In genomic region chr3:189041482-189042090, GRCh38 we compare ENCODE assay signal across 8 cellular contexts.
DNase-seq lines count a peak whose midpoint lies in the region; ATAC-seq and TF ChIP-seq lines count a peak whose summit lies in the region.

No MANE protein-coding gene starts in this region.

- H3K27ac Mint-ChIP-seq in activated CD4-positive, alpha-beta memory T cell treated with anti-CD3 and anti-CD28 coated beads for 36 hours, result peak overlapping the region; percentile 23
- H3K27ac Mint-ChIP-seq in osteocyte (ENCODE audit: unreplicated experiment), result no peak overlapping the region

- H3K27me3 ChIP-seq in BJ (ENCODE audit: control insufficient read depth, insufficient read depth, low read length), result peaks cover 3% of the 10 kb centered on the region

- H3K9me3 Mint-ChIP-seq in activated CD4-positive, alpha-beta memory T cell treated with anti-CD3 and anti-CD28 coated beads for 36 hours, result no peaks in the 10 kb centered on the region
- H3K9me3 Mint-ChIP-seq in osteocyte (ENCODE audit: unreplicated experiment), result peaks cover 3% of the 10 kb centered on the region

- peak; percentile 52 for TF ChIP-seq CTCF in BJ (IDR thresholded peaks at IDR 0.05; ENCODE audit: insufficient read depth, low read depth, low read length)
- peak; percentile 43 for TF ChIP-seq CTCF in osteocyte (IDR thresholded peaks at IDR 0.05)

- intact Hi-C loops in activated CD4-positive, alpha-beta memory T cell treated with anti-CD3 and anti-CD28 coated beads for 36 hours (cut with micrococcal nuclease), result loop anchor here (1.0 to 10.0 kb wide), 6 partner anchors 85 to 1301 kb away; no protein-coding TSS in a partner anchor

- H3K27ac ChIP-seq in epithelial cell of prostate (no peak overlapping the region), substantia nigra (ENCODE audit: low read depth, low read length, poor library complexity, severe bottlenecking) (no peak overlapping the region)

- H3K4me3 ChIP-seq in BJ (ENCODE audit: low read depth, low read length), result no peak overlapping the region

- POLR2A ChIA-PET in BJ (lab: Charles Lee), result no interaction called here
- POLR2A ChIA-PET in activated CD4-positive, alpha-beta memory T cell treated with anti-CD3 and anti-CD28 coated beads for 36 hours (lab: Charles Lee), result interaction anchor here (1.0 kb wide), 1 partner anchor 1304 kb away, joined by 3 read pairs; no protein-coding TSS in a partner anchor

- CTCF ChIA-PET in BJ (lab: Yijun Ruan, JAX), result interaction anchor here (0.6 to 4.0 kb wide), 9 partner anchors 9 to 1302 kb away, joined by 3 to 25 read pairs (median 3); no protein-coding TSS in a partner anchor
- CTCF ChIA-PET in activated CD4-positive, alpha-beta memory T cell treated with anti-CD3 and anti-CD28 coated beads for 36 hours (lab: Charles Lee), result interaction anchor here (0.6 to 5.5 kb wide), 50 partner anchors 8 to 1303 kb away, joined by 3 to 113 read pairs (median 5); partner anchors contain the start of gene BCL6

- no peak for DNase-seq in BJ (ENCODE audit: low read depth)
- DNase-seq in NCI-H460 (ENCODE audit: extremely low read depth, low read depth), result peak; percentile 40
- peak; percentile 86 for DNase-seq in activated CD4-positive, alpha-beta memory T cell treated with anti-CD3 and anti-CD28 coated beads for 36 hours
- peak; percentile 12 for DNase-seq in epithelial cell of prostate (ENCODE audit: low read depth, low spot score)
- no peak for DNase-seq in osteocyte (ENCODE audit: extremely low spot score, unreplicated experiment)
- DNase-seq in substantia nigra (lab: John Stamatoyannopoulos, UW), result no peak

- no peaks in the 10 kb centered on the region for H3K36me3 Mint-ChIP-seq in activated CD4-positive, alpha-beta memory T cell treated with anti-CD3 and anti-CD28 coated beads for 36 hours
- H3K36me3 Mint-ChIP-seq in osteocyte (ENCODE audit: unreplicated experiment), result no peaks in the 10 kb centered on the region

- H3K4me1 Mint-ChIP-seq in activated CD4-positive, alpha-beta memory T cell treated with anti-CD3 and anti-CD28 coated beads for 36 hours (ENCODE audit: low read depth), result peaks cover 37% of the 10 kb centered on the region
- no peaks in the 10 kb centered on the region for H3K4me1 Mint-ChIP-seq in osteocyte (ENCODE audit: unreplicated experiment)

- ATAC-seq in GM18873 (IDR thresholded peaks at IDR 0.05; ENCODE audit: low FRiP score, unreplicated experiment) (peak; percentile 92), HG03066 (IDR thresholded peaks at IDR 0.05; ENCODE audit: low read depth, unreplicated experiment) (peak; percentile 97)

- H3K27me3 Mint-ChIP-seq in activated CD4-positive, alpha-beta memory T cell treated with anti-CD3 and anti-CD28 coated beads for 36 hours, result no peaks in the 10 kb centered on the region
- H3K27me3 Mint-ChIP-seq in osteocyte (ENCODE audit: unreplicated experiment), result no peaks in the 10 kb centered on the region

- H3K4me3 Mint-ChIP-seq in activated CD4-positive, alpha-beta memory T cell treated with anti-CD3 and anti-CD28 coated beads for 36 hours, result no peak overlapping the region
- no peak overlapping the region for H3K4me3 Mint-ChIP-seq in osteocyte (ENCODE audit: unreplicated experiment)

- no peaks in the 10 kb centered on the region for H3K36me3 ChIP-seq in BJ (ENCODE audit: control insufficient read depth, insufficient read depth, low read length)

Comparison
In these comparisons a context has a peak if more than half of its experiments do, and no peak if none do; other contexts are left out.
1. DNase-seq: peak in NCI-H460 (single experiment), activated CD4-positive, alpha-beta memory T cell treated with anti-CD3 and anti-CD28 coated beads for 36 hours (single experiment) and epithelial cell of prostate (single experiment); none in BJ (single experiment), osteocyte (single experiment) and substantia nigra (0 of 49).